23 cellular contexts compared by ENCODE assay signal in the genomic region with DNA sequence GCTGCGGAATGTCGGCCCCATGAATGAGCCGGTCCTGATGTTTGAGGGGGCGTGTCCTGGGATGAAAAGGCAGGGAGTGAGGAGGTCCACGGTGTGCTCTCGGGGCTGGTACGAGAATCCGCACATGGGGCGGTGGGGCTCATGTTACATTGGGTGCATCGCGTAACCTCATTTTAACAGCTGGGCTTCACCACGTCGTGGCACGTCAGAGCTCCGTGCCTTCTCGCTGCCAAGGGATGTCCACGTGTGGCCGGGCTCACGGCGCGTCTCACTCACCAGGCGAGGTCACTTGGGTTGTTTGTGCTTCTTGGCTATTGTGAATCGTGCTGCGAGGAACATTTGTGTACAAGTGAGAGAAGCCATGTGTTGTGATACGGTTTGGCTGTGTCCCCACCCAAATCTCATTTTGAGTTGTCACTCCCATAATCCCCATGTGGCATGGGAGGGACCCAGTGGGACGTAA. TPM values are rescaled to one million over a fixed set of nuclear protein-coding genes. Genes with fewer than 3 reads are reported as not detected.
"Had no signal": no experiment of that assay in that cellular context is flagged by ENCODE, and none has a peak within 500 bp of the region (broad histone marks: within the 10 kb centered on the region; RNA-seq: fewer than 3 reads in every experiment).

No MANE protein-coding gene starts in this region.

- H3K36me3 Mint-ChIP-seq: naive B cell had no signal

- H3K9me3 Mint-ChIP-seq: endodermal cell had no signal

- H3K9me3 ChIP-seq: colonic mucosa, neutrophil, thyroid gland, uterus had no signal

- ATAC-seq: heart right ventricle, left lung had no signal

- H3K27ac Mint-ChIP-seq: endodermal cell, nephron had no signal

- H3K27me3 ChIP-seq: colonic mucosa, neutrophil, thyroid gland, upper lobe of left lung, uterus had no signal

- H3K36me3 ChIP-seq: colonic mucosa, heart right ventricle, left lung, neutrophil, thyroid gland, upper lobe of left lung, uterus had no signal

- H3K4me1 ChIP-seq: colonic mucosa, heart right ventricle, left lung, thyroid gland, upper lobe of left lung, uterus had no signal

- H3K4me1 Mint-ChIP-seq: endodermal cell, naive B cell, nephron had no signal

- H3K4me3 ChIP-seq: colonic mucosa, heart right ventricle, left lung, lung, thyroid gland, upper lobe of left lung, uterus had no signal

- DNase-seq: colonic mucosa; effector CD4-positive, alpha-beta T cell; endodermal cell; erythroblast; foreskin melanocyte; heart right ventricle; mesenchymal stem cell; naive B cell; small intestine; stimulated activated CD4-positive, alpha-beta T cell treated with anti-CD3 and anti-CD28 coated beads, Interleukin-2, amount 100 ng/mL, for 48 hours; stimulated activated naive CD4-positive, alpha-beta T cell treated with Interleukin-2 at 50 U/mL for 16 hours; thyroid gland; uterus had no signal

- H3K27ac ChIP-seq: colonic mucosa, heart right ventricle, left lung, neutrophil, thyroid gland, upper lobe of left lung, uterus had no signal

- H3K4me3 Mint-ChIP-seq: endodermal cell, naive B cell, nephron had no signal

RNA-seq across cellular contexts. Expression of a gene that starts 29.1 kb away (rescaled TPM):
- total RNA-seq: colonic mucosa, dermis microvascular lymphatic vessel endothelial cell, endothelial cell of umbilical vein, glomerular endothelial cell, left lung, lung, osteoblast, pulmonary artery endothelial cell, thyroid gland, uterus had no signal
- polyA plus RNA-seq: endothelial cell of umbilical vein had no signal
